8 cellular contexts compared by ENCODE assay signal in the genomic region with DNA sequence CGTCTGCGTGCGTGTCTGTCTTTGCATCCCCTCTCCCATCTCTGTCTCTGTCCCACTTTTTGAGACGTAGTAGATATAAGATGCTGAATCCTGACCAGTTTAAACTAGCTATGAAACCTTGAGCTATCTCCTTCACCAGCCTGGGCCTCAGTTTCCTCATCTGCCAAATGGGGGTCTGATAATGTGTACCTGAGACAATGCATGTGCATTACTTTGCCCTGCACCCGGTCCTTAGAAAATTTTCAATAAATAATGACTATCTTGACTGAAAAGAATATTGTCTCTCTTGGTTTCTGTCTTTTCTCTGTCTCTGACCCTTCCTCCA. TPM values are rescaled to one million over a fixed set of nuclear protein-coding genes. Genes with fewer than 3 reads are reported as not detected.
DNase-seq lines count a peak whose midpoint lies in the region; ATAC-seq, FAIRE-seq and TF ChIP-seq lines count a peak whose summit lies in the region.

No MANE protein-coding gene starts in this region.

- H3K4me1 Mint-ChIP-seq in Calu3 (ENCODE audit: low read depth, unreplicated experiment), result peaks cover 14% of the 10 kb centered on the region

- DNase-seq in Calu3, result no peak
- DNase-seq in RWPE2 (ENCODE audit: low spot score), result no peak
- no peak for DNase-seq in trophoblast cell
- DNase-seq in occipital lobe (lab: John Stamatoyannopoulos, UW), result no peak
- DNase-seq in iPS-NIHi11 (ENCODE audit: low spot score), result no peak
- DNase-seq in urothelium cell line (ENCODE audit: low spot score), result no peak

- H3K36me3 ChIP-seq in RWPE2 (ENCODE audit: low read depth), result no peaks in the 10 kb centered on the region
- no peaks in the 10 kb centered on the region for H3K36me3 ChIP-seq in esophagus (ENCODE audit: control insufficient read depth in 2 of 2, insufficient read depth in 2 of 2, low read length in 1 of 2)
- no peaks in the 10 kb centered on the region for H3K36me3 ChIP-seq in trophoblast cell (ENCODE audit: control insufficient read depth in 1 of 2, insufficient read depth in 2 of 2, low read length in 2 of 2)

- peak overlapping the region; percentile 62 for H3K14ac ChIP-seq in trophoblast cell (ENCODE audit: low read length)

- no peak for FAIRE-seq in urothelium cell line (lab: Jason Lieb, UNC)

- H3K79me1 ChIP-seq in trophoblast cell (ENCODE audit: low read length), result peaks cover 5% of the 10 kb centered on the region

- no peaks in the 10 kb centered on the region for H3K27me3 Mint-ChIP-seq in Calu3 (ENCODE audit: unreplicated experiment)

- no peaks in the 10 kb centered on the region for H3K79me2 ChIP-seq in trophoblast cell (ENCODE audit: control insufficient read depth, insufficient read depth, low read length, poor library complexity)

- ATAC-seq in RWPE2 (ENCODE audit: low read depth), result no peak
- no peak for ATAC-seq in GM18861 (IDR thresholded peaks at IDR 0.05; ENCODE audit: unreplicated experiment)

- H3K27me3 ChIP-seq in RWPE2 (ENCODE audit: insufficient read depth, poor library complexity, severe bottlenecking) (no peaks in the 10 kb centered on the region), esophagus (ENCODE audit: control insufficient read depth in 1 of 2, insufficient read depth in 2 of 2, low read length in 2 of 2) (no peaks in the 10 kb centered on the region), trophoblast cell (ENCODE audit: insufficient read depth, low read length) (no peaks in the 10 kb centered on the region)

- TF ChIP-seq CTCF in Calu3 (IDR thresholded peaks at IDR 0.05; ENCODE audit: unreplicated experiment) (no peak), RWPE2 (IDR thresholded peaks at IDR 0.05; ENCODE audit: poor library complexity, severe bottlenecking) (no peak)

- peak overlapping the region; percentile 5 for H2AFZ ChIP-seq in trophoblast cell (ENCODE audit: insufficient read depth, low read length, poor library complexity)

- CTCF ChIA-PET in Calu3 (lab: Charles Lee), result no interaction called here

- peak overlapping the region; percentile 52 for H3K18ac ChIP-seq in trophoblast cell (ENCODE audit: low read length)

- H4K91ac ChIP-seq in trophoblast cell (ENCODE audit: low read depth, low read length), result no peak overlapping the region

- H3K4me2 ChIP-seq in trophoblast cell (ENCODE audit: low read length), result peak overlapping the region; percentile 56

- peak overlapping the region; percentile 84 for H4K12ac ChIP-seq in trophoblast cell (ENCODE audit: low read depth, low read length)

- no peak overlapping the region for H2BK5ac ChIP-seq in trophoblast cell (ENCODE audit: low read depth, low read length, poor library complexity)

- TSS peak; percentile 52 for BruUV-seq in Calu3 (replicated peaks; lab: Mats Ljungman, UMichigan)

- H3K4me3 Mint-ChIP-seq in Calu3 (ENCODE audit: low read depth, unreplicated experiment), result peak overlapping the region; percentile 84

- H2AK5ac ChIP-seq in trophoblast cell (ENCODE audit: low read length), result no peak overlapping the region

- intact Hi-C loops in Calu3 (cut with micrococcal nuclease; ENCODE audit: unreplicated experiment), result no loop called here

- H4K8ac ChIP-seq in trophoblast cell (ENCODE audit: low read depth, low read length), result peak overlapping the region; percentile 62

- H3K4me1 ChIP-seq in RWPE2 (ENCODE audit: insufficient read depth, poor library complexity, severe bottlenecking) (no peaks in the 10 kb centered on the region), esophagus (ENCODE audit: control insufficient read depth in 2 of 2, insufficient read depth in 2 of 2, low read length in 1 of 2) (no peaks in the 10 kb centered on the region), trophoblast cell (ENCODE audit: control insufficient read depth in 1 of 2, insufficient read depth in 2 of 2, low read length in 2 of 2) (no peaks in the 10 kb centered on the region)

- WGBS in esophagus, 2 donors, result 0 to 15% methylated on average over 5 of the region's 5 CpGs
- no CpG with 5 or more reads among the region's 5 CpGs for WGBS in trophoblast cell (ENCODE audit: extremely low coverage, insufficient coverage, insufficient read length)

- no peaks in the 10 kb centered on the region for H3K9me3 Mint-ChIP-seq in Calu3 (ENCODE audit: low read depth, unreplicated experiment)

- H3K4ac ChIP-seq in trophoblast cell (ENCODE audit: low read depth, low read length), result no peak overlapping the region

- peak overlapping the region; percentile 27 for H2BK120ac ChIP-seq in trophoblast cell (ENCODE audit: insufficient read depth, low read length, poor library complexity)

- H2BK12ac ChIP-seq in trophoblast cell (ENCODE audit: low read length), result no peak overlapping the region

- no peak overlapping the region for H3K23ac ChIP-seq in trophoblast cell (ENCODE audit: low read length)

- H3K27ac Mint-ChIP-seq in Calu3 (ENCODE audit: unreplicated experiment), result peak overlapping the region; percentile 89

- H3K9ac ChIP-seq in trophoblast cell (ENCODE audit: low read length), result no peak overlapping the region

- peak overlapping the region; percentile 62 for H3K4me3 ChIP-seq in RWPE2 (ENCODE audit: severe bottlenecking)
- peak overlapping the region; percentile 61 to 72 for H3K4me3 ChIP-seq in esophagus (ENCODE audit: low read depth in 1 of 2, low read length in 2 of 2)
- H3K4me3 ChIP-seq in trophoblast cell (ENCODE audit: low read depth, low read length), result peak overlapping the region; percentile 86

- H3K36me3 Mint-ChIP-seq in Calu3 (ENCODE audit: insufficient read depth, unreplicated experiment), result peaks cover 22% of the 10 kb centered on the region

- H3K9me3 ChIP-seq in RWPE2 (ENCODE audit: severe bottlenecking), result no peaks in the 10 kb centered on the region
- H3K9me3 ChIP-seq in esophagus (ENCODE audit: control insufficient read depth in 2 of 2, insufficient read depth in 1 of 2, low read depth in 1 of 2, low read length in 1 of 2), result no peaks in the 10 kb centered on the region
- no peaks in the 10 kb centered on the region for H3K9me3 ChIP-seq in trophoblast cell (ENCODE audit: insufficient read depth, low read depth, low read length)

- H3K27ac ChIP-seq in RWPE2 (ENCODE audit: poor library complexity, severe bottlenecking), result peak overlapping the region; percentile 76
- peak overlapping the region; percentile 79 to 92 for H3K27ac ChIP-seq in esophagus (ENCODE audit: low read depth in 2 of 2, low read length in 1 of 2)
- peak overlapping the region; percentile 68 for H3K27ac ChIP-seq in trophoblast cell (ENCODE audit: low read depth, low read length)

RNA-seq across cellular contexts. Expression of gene KANTR, which starts 0.6 kb away (rescaled TPM):
- total RNA-seq in Calu3 (2022) (14.5 and 18.2 TPM in 2 replicates), occipital lobe (31.4 TPM)
- 1 to 10 TPM; 2.4 to 9.9 TPM for polyA plus RNA-seq in esophagus
- polyA plus RNA-seq in trophoblast cell (2013), result 2.6 and 3.0 TPM in 2 replicates

RNA-seq across cellular contexts. Expression of gene TSPYL2, which starts 12.4 kb away (rescaled TPM):
- total RNA-seq in Calu3 (2022), result 18.8 and 19.9 TPM in 2 replicates
- 10 to 100 TPM; 20.0 to 29.3 TPM for polyA plus RNA-seq in esophagus
- 22.7 and 22.8 TPM in 2 replicates for polyA plus RNA-seq in trophoblast cell (2013)
- 7.0 TPM for total RNA-seq in occipital lobe

RNA-seq across cellular contexts. Expression of gene GPR173, which starts 46.0 kb away (rescaled TPM):
- 0.68 and 0.78 TPM in 2 replicates for total RNA-seq in Calu3 (2022)
- polyA plus RNA-seq in esophagus, result under 1 TPM; 0.18 to 0.22 TPM
- polyA plus RNA-seq in trophoblast cell (2013), result 0.15 and 0.16 TPM in 2 replicates
- 27.0 TPM for total RNA-seq in occipital lobe

Comparison
In these comparisons a context has a peak if more than half of its experiments do, and no peak if none do; other contexts are left out.
1. RNA of gene GPR173, which starts 46.0 kb away (total RNA-seq): 27.0 TPM in occipital lobe (single experiment); 0.68 to 0.78 TPM in Calu3; every median in the first group is over 10 times any median in the second.
2. Peak in every context shown above with its lines, with median percentiles within 50 percentile points of each other: H3K27ac ChIP-seq and H3K4me3 ChIP-seq.